ENCODE assay signal across 25 cellular contexts in the genomic region with DNA sequence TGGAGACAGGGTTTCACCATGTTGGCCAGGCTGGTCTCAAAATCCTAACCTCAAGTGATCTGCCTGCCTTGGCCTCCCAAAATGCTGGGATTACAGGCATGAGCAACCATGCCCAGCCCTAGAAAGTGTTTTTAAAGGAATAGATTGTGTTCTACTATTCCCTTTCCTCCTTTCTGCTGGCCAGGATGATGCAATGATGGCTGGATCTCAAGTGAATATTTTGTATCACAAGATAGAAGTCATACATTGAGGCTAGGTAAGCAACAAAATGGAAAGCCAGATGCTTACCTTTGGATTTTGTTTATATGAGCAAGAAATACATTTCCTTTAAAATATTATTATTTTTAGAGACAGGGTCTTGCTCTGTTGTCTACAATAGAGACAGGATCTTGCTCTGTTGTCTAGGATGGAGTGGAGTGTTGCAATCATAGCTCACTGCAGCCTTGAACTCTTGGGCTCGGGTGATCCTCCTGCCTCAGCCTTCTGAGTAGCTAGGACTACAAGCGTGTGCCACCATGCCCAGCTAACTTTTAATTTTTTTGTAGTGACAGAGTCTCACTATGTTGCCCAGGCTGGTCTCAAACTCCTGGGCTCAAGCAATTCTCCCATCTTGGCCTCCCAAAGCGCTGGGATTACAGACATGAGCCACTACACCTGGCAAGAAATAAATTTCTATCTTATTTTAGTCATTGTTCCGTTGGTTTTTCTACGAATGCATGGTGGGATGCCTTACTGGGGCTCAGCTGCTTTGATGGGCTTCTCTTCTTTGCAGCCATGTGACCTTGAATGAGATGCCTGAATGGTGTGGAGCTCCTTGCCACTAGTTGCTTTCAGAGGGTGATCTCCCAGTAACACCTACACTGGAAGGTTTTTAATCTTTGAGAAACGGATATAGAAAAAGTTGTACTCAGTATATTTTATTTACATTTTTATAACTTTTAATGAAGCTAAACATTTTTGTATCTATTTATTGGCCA. TPM values are rescaled to one million over a fixed set of nuclear protein-coding genes. Genes with fewer than 3 reads are reported as not detected.
DNase-seq lines count a peak whose midpoint lies in the region; ATAC-seq and TF ChIP-seq lines count a peak whose summit lies in the region.
"Had no signal": no experiment of that assay in that cellular context is flagged by ENCODE, and none has a peak within 500 bp of the region (broad histone marks: within the 10 kb centered on the region; RNA-seq: fewer than 3 reads in every experiment).

No MANE protein-coding gene starts in this region.

- H3K27ac Mint-ChIP-seq in T-helper 2 cell treated with Interferon-gamma antibody and Interleukin-4, amounts not matched to agents 5 μg/mL and 100 μg/mL, for 36 hours, result peak overlapping the region; percentile 88
- H3K27ac Mint-ChIP-seq in activated T-helper 17 cell treated with anti-CD3 and anti-CD28 coated beads, Interleukin-2, amount 50 U/mL, for 72 hours, result peak overlapping the region; percentile 45

- no peaks in the 10 kb centered on the region for H3K9me2 ChIP-seq in Karpas-422 (replicated peaks; ENCODE audit: insufficient read depth, low read length)
- no peaks in the 10 kb centered on the region for H3K9me2 ChIP-seq in GM23248 (ENCODE audit: insufficient read depth)

- 91 to 96% methylated on average over 6 of the region's 6 CpGs for WGBS in GM23248 (ENCODE audit: low coverage in 1 of 2, low lambda C conversion rate in 2 of 2, missing lambda C conversion rate in 2 of 2), 2 experiments

- no peak for DNase-seq in T-helper 2 cell treated with Interferon-gamma antibody and Interleukin-4, amounts not matched to agents 5 μg/mL and 100 μg/mL, for 36 hours (ENCODE audit: low spot score)
- DNase-seq in T-helper 2 cell (no peak), Karpas-422 (no peak), thoracic aorta (ENCODE audit: low spot score) (no peak), GM23248 (no peak), vagina (ENCODE audit: extremely low spot score in 2 of 2) (no peak)
- DNase-seq: activated effector memory CD4-positive, alpha-beta T cell treated with anti-CD3 and anti-CD28 coated beads, Interleukin-2, amount 50 U/mL, for 16 hours; colonic mucosa; DMS79; esophagus squamous epithelium; islet precursor cell; mucosa of descending colon; NCI-H1694 treated with DMSO at 0.1 percent for 48 hours; NCI-H2171 treated with DMSO at 0.1 percent for 48 hours; posterior cingulate gyrus; Right ventricle myocardium superior; sigmoid colon; SW 1271 had no signal

- peaks cover 24% of the 10 kb centered on the region for H3K4me1 Mint-ChIP-seq in T-helper 2 cell treated with Interferon-gamma antibody and Interleukin-4, amounts not matched to agents 5 μg/mL and 100 μg/mL, for 36 hours (ENCODE audit: low read depth)
- H3K4me1 Mint-ChIP-seq in activated T-helper 17 cell treated with anti-CD3 and anti-CD28 coated beads, Interleukin-2, amount 50 U/mL, for 72 hours, result peaks cover 6% of the 10 kb centered on the region

- H2AFZ ChIP-seq in Karpas-422 (ENCODE audit: low read length) (no peak overlapping the region), GM23248 (no peak overlapping the region)

- no peaks in the 10 kb centered on the region for H3K27me3 ChIP-seq in Karpas-422 (ENCODE audit: low read length)
- H3K27me3 ChIP-seq in thoracic aorta (replicated peaks; ENCODE audit: insufficient read depth), result no peaks in the 10 kb centered on the region
- no peaks in the 10 kb centered on the region for H3K27me3 ChIP-seq in GM23248 (replicated peaks; ENCODE audit: insufficient read depth)
- no peaks in the 10 kb centered on the region for H3K27me3 ChIP-seq in vagina
- H3K27me3 ChIP-seq: colonic mucosa had no signal

- H3K4me3 Mint-ChIP-seq in T-helper 2 cell treated with Interferon-gamma antibody and Interleukin-4, amounts not matched to agents 5 μg/mL and 100 μg/mL, for 36 hours, result peak overlapping the region; percentile 41
- no peak overlapping the region for H3K4me3 Mint-ChIP-seq in activated T-helper 17 cell treated with anti-CD3 and anti-CD28 coated beads, Interleukin-2, amount 50 U/mL, for 72 hours

- H3K9ac ChIP-seq in Karpas-422 (ENCODE audit: low read length) (peak overlapping the region; percentile 65), GM23248 (no peak overlapping the region)

- in situ Hi-C loops in GM23248 (cut with MboI), result no loop called here

- H3K4me2 ChIP-seq in Karpas-422 (ENCODE audit: low read depth, low read length, poor library complexity, severe bottlenecking) (peak overlapping the region; percentile 50), GM23248 (ENCODE audit: unreplicated experiment) (no peak overlapping the region)

- peaks cover 1% of the 10 kb centered on the region for H3K36me3 Mint-ChIP-seq in T-helper 2 cell treated with Interferon-gamma antibody and Interleukin-4, amounts not matched to agents 5 μg/mL and 100 μg/mL, for 36 hours (ENCODE audit: low read depth)
- no peaks in the 10 kb centered on the region for H3K36me3 Mint-ChIP-seq in activated T-helper 17 cell treated with anti-CD3 and anti-CD28 coated beads, Interleukin-2, amount 50 U/mL, for 72 hours (ENCODE audit: low read depth)

- H3K4me3 ChIP-seq in Karpas-422 (ENCODE audit: low read length) (peak overlapping the region; percentile 32; the same call in 1 of the 2 replicates), thoracic aorta (no peak overlapping the region), GM23248 (no peak overlapping the region), vagina (no peak overlapping the region)
- H3K4me3 ChIP-seq: colonic mucosa, esophagus squamous epithelium, GM12878, mucosa of descending colon, sigmoid colon had no signal

- TF ChIP-seq POLR2A in vagina (IDR thresholded peaks at IDR 0.05), result no peak

- intact Hi-C loops in vagina (cut with DNase I), result no loop called here

- H3K27me3 Mint-ChIP-seq in T-helper 2 cell treated with Interferon-gamma antibody and Interleukin-4, amounts not matched to agents 5 μg/mL and 100 μg/mL, for 36 hours (ENCODE audit: low read depth), result peaks cover 1% of the 10 kb centered on the region
- H3K27me3 Mint-ChIP-seq in activated T-helper 17 cell treated with anti-CD3 and anti-CD28 coated beads, Interleukin-2, amount 50 U/mL, for 72 hours, result peaks cover 4% of the 10 kb centered on the region

- peaks cover 63% of the 10 kb centered on the region for H3K4me1 ChIP-seq in Karpas-422 (ENCODE audit: low read length)
- H3K4me1 ChIP-seq in thoracic aorta (ENCODE audit: control insufficient read depth in 1 of 2, low read depth in 2 of 2), result peaks cover 26 to 67% of the 10 kb centered on the region in 2 donors
- H3K4me1 ChIP-seq in GM23248 (ENCODE audit: insufficient read depth), result peaks cover 15% of the 10 kb centered on the region
- H3K4me1 ChIP-seq in vagina, result peaks cover 52% of the 10 kb centered on the region
- H3K4me1 ChIP-seq: colonic mucosa had no signal

- H3K27ac ChIP-seq in Karpas-422 (ENCODE audit: low read length), result peak overlapping the region; percentile 95
- peak overlapping the region; percentile 42 to 96 for H3K27ac ChIP-seq in thoracic aorta
- H3K27ac ChIP-seq in GM23248, result no peak overlapping the region
- no peak overlapping the region for H3K27ac ChIP-seq in vagina
- H3K27ac ChIP-seq: 22Rv1, colonic mucosa, esophagus squamous epithelium had no signal

- H4K20me1 ChIP-seq in Karpas-422 (ENCODE audit: insufficient read depth, low read depth, low read length) (no peaks in the 10 kb centered on the region), GM23248 (ENCODE audit: insufficient read depth) (no peaks in the 10 kb centered on the region)

- H3F3A ChIP-seq in GM23248 (ENCODE audit: insufficient read depth), result peaks cover 29% of the 10 kb centered on the region

- no peaks in the 10 kb centered on the region for H3K36me3 ChIP-seq in Karpas-422 (ENCODE audit: insufficient read depth, low read length)
- H3K36me3 ChIP-seq in thoracic aorta, result no peaks in the 10 kb centered on the region
- H3K36me3 ChIP-seq in GM23248 (ENCODE audit: low read depth), result no peaks in the 10 kb centered on the region
- no peaks in the 10 kb centered on the region for H3K36me3 ChIP-seq in vagina
- H3K36me3 ChIP-seq: colonic mucosa, esophagus squamous epithelium, sigmoid colon had no signal

- ATAC-seq in activated T-helper 17 cell treated with anti-CD3 and anti-CD28 coated beads, Interleukin-2, amount 50 U/mL, for 72 hours (replicated peaks), result no peak
- no peak for ATAC-seq in thoracic aorta (ENCODE audit: insufficient number of reproducible peaks, low FRiP score, low read depth)
- no peak for ATAC-seq in HG03196 (IDR thresholded peaks at IDR 0.05; ENCODE audit: unreplicated experiment)

- H3K79me2 ChIP-seq in Karpas-422 (ENCODE audit: low read length) (no peaks in the 10 kb centered on the region), GM23248 (ENCODE audit: insufficient read depth) (no peaks in the 10 kb centered on the region)

- H3K9me3 ChIP-seq in Karpas-422 (ENCODE audit: low read length), result no peaks in the 10 kb centered on the region
- H3K9me3 ChIP-seq in thoracic aorta, result no peaks in the 10 kb centered on the region
- H3K9me3 ChIP-seq in GM23248 (ENCODE audit: low read depth), result no peaks in the 10 kb centered on the region
- H3K9me3 ChIP-seq in vagina, result no peaks in the 10 kb centered on the region
- H3K9me3 ChIP-seq: colonic mucosa, esophagus squamous epithelium, mucosa of descending colon, sigmoid colon had no signal

- TF ChIP-seq CTCF in thoracic aorta (IDR thresholded peaks at IDR 0.05), result no peak
- TF ChIP-seq CTCF in vagina (IDR thresholded peaks at IDR 0.05), result no peak

- H3K9me3 Mint-ChIP-seq in T-helper 2 cell treated with Interferon-gamma antibody and Interleukin-4, amounts not matched to agents 5 μg/mL and 100 μg/mL, for 36 hours, result peaks cover 2% of the 10 kb centered on the region
- no peaks in the 10 kb centered on the region for H3K9me3 Mint-ChIP-seq in activated T-helper 17 cell treated with anti-CD3 and anti-CD28 coated beads, Interleukin-2, amount 50 U/mL, for 72 hours

RNA-seq across cellular contexts. Expression of a gene that starts 5.8 kb away (rescaled TPM):
- total RNA-seq in Karpas-422 (2014; rRNA removed; shearing (Covaris generic); ENCODE audit: low replicate concordance), result 5.9 TPM in 1 of 2 replicates, not detected in the other
- total RNA-seq in activated T-helper 17 cell treated with anti-CD3 and anti-CD28 coated beads, Interleukin-2, amount 50 U/mL, for 72 hours, result 1 to 10 TPM; 1.2 to 5.3 TPM
- 1,000 to 10,000 TPM; 1,006 to 1,415 TPM for total RNA-seq in thoracic aorta
- total RNA-seq in GM23248 (2014; rRNA removed; shearing (Covaris generic)), result 53.0 and 63.2 TPM in 2 replicates
- polyA plus RNA-seq in GM23248 (2016; fragmentation: Nextera tagmentation; extraction: Ambion mirVana), result 46.6 and 47.0 TPM in 2 replicates
- total RNA-seq in vagina, result 321 TPM

RNA-seq across cellular contexts. Expression of a gene that starts 16.1 kb away (rescaled TPM):
- 34.5 and 47.1 TPM in 2 replicates for total RNA-seq in Karpas-422 (2014; rRNA removed; shearing (Covaris generic); ENCODE audit: low replicate concordance)
- total RNA-seq in activated T-helper 17 cell treated with anti-CD3 and anti-CD28 coated beads, Interleukin-2, amount 50 U/mL, for 72 hours, result 10 to 100 TPM; 27.8 to 33.9 TPM
- total RNA-seq in thoracic aorta (10 to 100 TPM; 70.0 to 78.7 TPM), vagina (31.4 TPM)
- total RNA-seq in GM23248 (2014; rRNA removed; shearing (Covaris generic)), result 13.9 and 20.3 TPM in 2 replicates
- polyA plus RNA-seq in GM23248 (2016; fragmentation: Nextera tagmentation; extraction: Ambion mirVana), result 10.7 and 12.9 TPM in 2 replicates

RNA-seq across cellular contexts. Expression of a gene that starts 25.0 kb away (rescaled TPM):
- 165 and 217 TPM in 2 replicates for total RNA-seq in Karpas-422 (2014; rRNA removed; shearing (Covaris generic); ENCODE audit: low replicate concordance)
- 100 to 1,000 TPM; 114 to 181 TPM for total RNA-seq in activated T-helper 17 cell treated with anti-CD3 and anti-CD28 coated beads, Interleukin-2, amount 50 U/mL, for 72 hours
- 10 to 100 TPM; 38.7 to 43.8 TPM for total RNA-seq in thoracic aorta
- 100 and 107 TPM in 2 replicates for total RNA-seq in GM23248 (2014; rRNA removed; shearing (Covaris generic))
- polyA plus RNA-seq in GM23248 (2016; fragmentation: Nextera tagmentation; extraction: Ambion mirVana), result 164 and 166 TPM in 2 replicates
- 42.0 TPM for total RNA-seq in vagina

RNA-seq across cellular contexts. Expression of a gene that starts 33.0 kb away (rescaled TPM):
- total RNA-seq in Karpas-422 (2014; rRNA removed; shearing (Covaris generic); ENCODE audit: low replicate concordance), result 1.9 TPM in 1 of 2 replicates, not detected in the other
- total RNA-seq in activated T-helper 17 cell treated with anti-CD3 and anti-CD28 coated beads, Interleukin-2, amount 50 U/mL, for 72 hours, result 1 to 10 TPM in 1 of 2 donors, not detected in 1; 2.4 TPM
- total RNA-seq in thoracic aorta (1 to 10 TPM; 1.8 to 9.5 TPM), vagina (not detected)
- total RNA-seq in GM23248 (2014; rRNA removed; shearing (Covaris generic)), result not detected in 2 replicates
- polyA plus RNA-seq in GM23248 (2016; fragmentation: Nextera tagmentation; extraction: Ambion mirVana), result not detected in 2 replicates
- total RNA-seq: GM12878 had no signal
- polyA plus RNA-seq: GM12878, neural cell had no signal

RNA-seq across cellular contexts. Expression of a gene that starts 42.8 kb away (rescaled TPM):
- total RNA-seq in Karpas-422 (2014; rRNA removed; shearing (Covaris generic); ENCODE audit: low replicate concordance), result not detected in 2 replicates
- total RNA-seq in activated T-helper 17 cell treated with anti-CD3 and anti-CD28 coated beads, Interleukin-2, amount 50 U/mL, for 72 hours, result not detected
- total RNA-seq in thoracic aorta (not detected), vagina (not detected)
- total RNA-seq in GM23248 (2014; rRNA removed; shearing (Covaris generic)), result not detected in 2 replicates
- polyA plus RNA-seq in GM23248 (2016; fragmentation: Nextera tagmentation; extraction: Ambion mirVana), result 1.7 TPM in 1 of 2 replicates, not detected in the other
- total RNA-seq: bronchial epithelial cell, esophagus squamous epithelium, GM12878, lower leg skin, sigmoid colon had no signal

Comparison
In these comparisons a context has a peak if more than half of its experiments do, and no peak if none do; other contexts are left out.
1. H3K27ac ChIP-seq: peak in Karpas-422 (single experiment) and thoracic aorta (2 of 2); none in GM23248 (single experiment) and vagina (single experiment).